ENCODE assay signal across 2 cellular contexts in genomic region chr4:145842224-145842887, GRCh38.
TF ChIP-seq lines count a peak whose summit lies in the region.

No MANE protein-coding gene starts in this region.

TF ChIP-seq in IMR-90, 13 proteins besides CTCF, POLR2A, EP300 and RAD21:
- TF ChIP-seq MXI1 (IDR thresholded peaks at IDR 0.05; ENCODE audit: borderline replicate concordance, low read depth, low read length) (no peak), SMC3 (IDR thresholded peaks at IDR 0.05; ENCODE audit: low read depth, low read length) (no peak), BHLHE40 (IDR thresholded peaks at IDR 0.05; ENCODE audit: low read depth, low read length) (no peak), RFX5 (IDR thresholded peaks at IDR 0.05; ENCODE audit: low read depth, low read length) (no peak), MAZ (IDR thresholded peaks at IDR 0.05; ENCODE audit: borderline replicate concordance, low read depth, low read length) (no peak)

TF ChIP-seq in H1, 55 proteins besides CTCF, POLR2A, EP300 and RAD21:
- TF ChIP-seq KDM4A (IDR thresholded peaks at IDR 0.05; ENCODE audit: low read depth, low read length, severe bottlenecking) (no peak), BRCA1 (IDR thresholded peaks at IDR 0.05; ENCODE audit: low read depth, low read length) (no peak)
